In genomic region chr7:64875258-64875657, GRCh38 we compare ENCODE assay signal across 22 cellular contexts.
"Had no signal": no experiment of that assay in that cellular context is flagged by ENCODE, and none has a peak within 500 bp of the region (broad histone marks: within the 10 kb centered on the region; RNA-seq: fewer than 3 reads in every experiment).

No MANE protein-coding gene starts in this region.

- H3K9me3 Mint-ChIP-seq: activated naive CD4-positive, alpha-beta T cell treated with anti-CD3 and anti-CD28 coated beads, Interleukin-2, amount 50 U/mL, for 24 hours; activated naive CD8-positive, alpha-beta T cell treated with anti-CD3 and anti-CD28 coated beads, Interleukin-2, amount 50 U/mL, for 24 hours had no signal

- H3K27ac ChIP-seq: esophagus squamous epithelium, gastrocnemius medialis, parathyroid adenoma, spleen, testis, transverse colon had no signal

- H3K9ac ChIP-seq: parathyroid adenoma had no signal

- DNase-seq: activated CD4-positive, alpha-beta T cell treated with anti-CD3 and anti-CD28 coated beads for 1 hour; activated CD8-positive, alpha-beta memory T cell treated with anti-CD3 and anti-CD28 coated beads, Interleukin-2, amount 50 U/mL, for 48 hours; activated naive CD8-positive, alpha-beta T cell treated with anti-CD3 and anti-CD28 coated beads, Interleukin-2, amount 50 U/mL, for 24 hours; activated T-cell treated with anti-CD3 and anti-CD28 coated beads, Interleukin-2, amount 50 U/mL, for 24 hours; amygdala; caudate nucleus; esophagus squamous epithelium; gastrocnemius medialis; glutamatergic neuron; islet precursor cell; left ventricle myocardium superior; midbrain; nucleus accumbens; spleen; stimulated activated naive CD4-positive, alpha-beta T cell treated with Interleukin-2 at 50 U/mL for 16 hours; T-helper 2 cell; testis; transverse colon had no signal

- H3K27ac Mint-ChIP-seq: activated naive CD4-positive, alpha-beta T cell treated with anti-CD3 and anti-CD28 coated beads, Interleukin-2, amount 50 U/mL, for 24 hours; activated naive CD8-positive, alpha-beta T cell treated with anti-CD3 and anti-CD28 coated beads, Interleukin-2, amount 50 U/mL, for 24 hours; activated T-cell treated with anti-CD3 and anti-CD28 coated beads, Interleukin-2, amount 50 U/mL, for 24 hours had no signal

- H3K9me3 ChIP-seq: gastrocnemius medialis, testis, transverse colon had no signal

- H3K4me3 Mint-ChIP-seq: activated naive CD4-positive, alpha-beta T cell treated with anti-CD3 and anti-CD28 coated beads, Interleukin-2, amount 50 U/mL, for 24 hours; activated naive CD8-positive, alpha-beta T cell treated with anti-CD3 and anti-CD28 coated beads, Interleukin-2, amount 50 U/mL, for 24 hours; activated T-cell treated with anti-CD3 and anti-CD28 coated beads, Interleukin-2, amount 50 U/mL, for 24 hours; naive thymus-derived CD4-positive, alpha-beta T cell had no signal

- H3K4me1 ChIP-seq: gastrocnemius medialis, parathyroid adenoma, testis had no signal

- H3K36me3 ChIP-seq: esophagus squamous epithelium, gastrocnemius medialis, spleen, transverse colon had no signal

- H3K4me3 ChIP-seq: esophagus squamous epithelium, gastrocnemius medialis, spleen, testis, transverse colon had no signal

- H2AFZ ChIP-seq: parathyroid adenoma had no signal

- H3K27me3 ChIP-seq: esophagus squamous epithelium, testis, transverse colon had no signal

- ATAC-seq: activated naive CD8-positive, alpha-beta T cell treated with anti-CD3 and anti-CD28 coated beads, Interleukin-2, amount 50 U/mL, for 24 hours; gastrocnemius medialis; left ventricle myocardium superior; naive thymus-derived CD4-positive, alpha-beta T cell; right cardiac atrium had no signal
